ENCODE assay signal across 14 cellular contexts in the genomic region with DNA sequence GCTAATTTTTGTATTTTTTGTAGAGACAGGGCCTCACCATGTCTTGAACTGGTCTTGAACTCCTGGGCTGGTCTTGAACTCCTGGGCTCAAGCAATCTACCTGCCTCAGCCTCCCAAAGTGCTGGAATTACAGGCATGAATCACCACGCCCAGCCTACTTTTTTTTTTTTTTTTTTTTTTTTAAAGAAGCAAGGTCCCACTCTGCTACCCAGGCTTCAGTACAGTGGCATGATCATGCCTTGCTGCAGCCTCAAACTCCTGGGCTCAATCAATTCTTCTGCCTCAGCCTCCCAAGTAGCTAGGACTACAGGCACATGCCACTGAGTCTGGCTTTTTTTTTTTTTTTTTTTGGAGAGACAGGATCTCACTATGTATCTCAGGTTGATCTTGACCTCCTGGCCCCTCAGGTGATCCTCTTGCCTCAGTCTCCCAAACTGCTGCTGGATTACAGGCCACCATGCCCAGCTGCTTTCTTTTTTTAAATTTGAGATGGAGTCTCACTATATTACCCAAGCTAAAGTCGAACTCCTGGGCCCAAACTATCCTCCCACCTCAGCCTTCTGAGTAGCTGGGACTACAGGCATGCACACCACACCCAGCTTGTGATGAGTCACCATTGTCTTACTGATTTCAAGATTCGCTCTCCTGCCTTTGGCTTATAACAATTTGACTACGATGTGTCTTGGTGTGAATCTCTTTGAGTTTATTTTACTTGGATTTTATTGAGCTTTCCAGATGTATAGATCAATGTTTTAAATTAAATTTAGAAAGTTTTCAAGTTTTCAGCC. TPM values are rescaled to one million over a fixed set of nuclear protein-coding genes. Genes with fewer than 3 reads are reported as not detected.
DNase-seq lines count a peak whose midpoint lies in the region; ATAC-seq lines count a peak whose summit lies in the region.
"Had no signal": no experiment of that assay in that cellular context is flagged by ENCODE, and none has a peak within 500 bp of the region (broad histone marks: within the 10 kb centered on the region; RNA-seq: fewer than 3 reads in every experiment).

No MANE protein-coding gene starts in this region.

- peaks cover 2% of the 10 kb centered on the region for H3K27me3 Mint-ChIP-seq in activated naive CD8-positive, alpha-beta T cell treated with anti-CD3 and anti-CD28 coated beads, Interleukin-2, amount 50 U/mL, for 24 hours
- peaks cover 4% of the 10 kb centered on the region for H3K27me3 Mint-ChIP-seq in activated naive CD8-positive, alpha-beta T cell treated with anti-CD3 and anti-CD28 coated beads for 36 hours
- peaks cover 11% of the 10 kb centered on the region for H3K27me3 Mint-ChIP-seq in central memory CD8-positive, alpha-beta T cell

- peaks cover 1% of the 10 kb centered on the region for H3K4me1 Mint-ChIP-seq in activated naive CD8-positive, alpha-beta T cell treated with anti-CD3 and anti-CD28 coated beads, Interleukin-2, amount 50 U/mL, for 24 hours
- H3K4me1 Mint-ChIP-seq in activated naive CD8-positive, alpha-beta T cell treated with anti-CD3 and anti-CD28 coated beads for 36 hours = no peaks in the 10 kb centered on the region
- no peaks in the 10 kb centered on the region for H3K4me1 Mint-ChIP-seq in central memory CD8-positive, alpha-beta T cell

- peaks cover 12% of the 10 kb centered on the region for H3K9me3 Mint-ChIP-seq in activated naive CD8-positive, alpha-beta T cell treated with anti-CD3 and anti-CD28 coated beads, Interleukin-2, amount 50 U/mL, for 24 hours
- peaks cover 10% of the 10 kb centered on the region for H3K9me3 Mint-ChIP-seq in activated naive CD8-positive, alpha-beta T cell treated with anti-CD3 and anti-CD28 coated beads for 36 hours
- peaks cover 5% of the 10 kb centered on the region for H3K9me3 Mint-ChIP-seq in central memory CD8-positive, alpha-beta T cell

- H3K36me3 Mint-ChIP-seq in activated naive CD8-positive, alpha-beta T cell treated with anti-CD3 and anti-CD28 coated beads, Interleukin-2, amount 50 U/mL, for 24 hours (ENCODE audit: low read depth) = peaks cover 6% of the 10 kb centered on the region
- H3K36me3 Mint-ChIP-seq in activated naive CD8-positive, alpha-beta T cell treated with anti-CD3 and anti-CD28 coated beads for 36 hours = peaks cover 3% of the 10 kb centered on the region
- peaks cover 10% of the 10 kb centered on the region for H3K36me3 Mint-ChIP-seq in central memory CD8-positive, alpha-beta T cell (ENCODE audit: insufficient read depth)

- ATAC-seq in activated naive CD8-positive, alpha-beta T cell treated with anti-CD3 and anti-CD28 coated beads, Interleukin-2, amount 50 U/mL, for 24 hours = peak; percentile 69
- no peak for ATAC-seq in central memory CD8-positive, alpha-beta T cell (replicated peaks; ENCODE audit: extremely low read depth, poor library complexity, severe bottlenecking)
- no peak for ATAC-seq in GM21526 (IDR thresholded peaks at IDR 0.05; ENCODE audit: low FRiP score, unreplicated experiment)

- H3K4me3 Mint-ChIP-seq in activated naive CD8-positive, alpha-beta T cell treated with anti-CD3 and anti-CD28 coated beads, Interleukin-2, amount 50 U/mL, for 24 hours = no peak overlapping the region
- H3K4me3 Mint-ChIP-seq in activated naive CD8-positive, alpha-beta T cell treated with anti-CD3 and anti-CD28 coated beads for 36 hours = no peak overlapping the region
- H3K4me3 Mint-ChIP-seq in central memory CD8-positive, alpha-beta T cell = no peak overlapping the region
- H3K4me3 Mint-ChIP-seq: activated naive CD8-positive, alpha-beta T cell treated with anti-CD3 and anti-CD28 coated beads, Interleukin-2, amount 10 ng/mL, durations not matched to agents 7 days and 5 days; stimulated activated naive CD8-positive, alpha-beta T cell treated with anti-CD3 and anti-CD28 coated beads, Interleukin-15, Interleukin-2, amounts not matched to agents 100 ng/mL and 50 ng/mL, for 24 hours; T-helper 2 cell treated with Interferon-gamma antibody and Interleukin-4, amounts not matched to agents 5 μg/mL and 100 μg/mL, for 36 hours had no signal

- no peak for DNase-seq in activated naive CD8-positive, alpha-beta T cell treated with anti-CD3 and anti-CD28 coated beads, Interleukin-2, amount 50 U/mL, for 24 hours
- DNase-seq in activated naive CD8-positive, alpha-beta T cell treated with anti-CD3 and anti-CD28 coated beads for 36 hours = no peak
- peak; percentile 46 for DNase-seq in OCI-M1 (lab: John Stamatoyannopoulos, UW)
- DNase-seq in central memory CD8-positive, alpha-beta T cell (ENCODE audit: low spot score in 2 of 2) = no peak
- peak; percentile 37 for DNase-seq in stimulated activated CD8-positive, alpha-beta memory T cell treated with anti-CD3 and anti-CD28 coated beads, Interleukin-4, amount 100 ng/mL, for 48 hours
- DNase-seq in middle frontal gyrus (ENCODE audit: extremely low spot score, low spot score) = no peak
- no peak for DNase-seq in NCI-H446 (lab: John Stamatoyannopoulos, UW)
- DNase-seq: activated CD8-positive, alpha-beta memory T cell treated with anti-CD3 and anti-CD28 coated beads for 24 hours; activated naive CD8-positive, alpha-beta T cell treated with anti-CD3 and anti-CD28 coated beads, Interleukin-2, amount 10 ng/mL, durations not matched to agents 7 days and 5 days; NCI-H2081; stimulated activated CD4-positive, alpha-beta T cell treated with anti-CD3 and anti-CD28 coated beads, Interleukin-4, amount 100 ng/mL, for 24 hours had no signal

- H3K27ac Mint-ChIP-seq in activated naive CD8-positive, alpha-beta T cell treated with anti-CD3 and anti-CD28 coated beads, Interleukin-2, amount 50 U/mL, for 24 hours = no peak overlapping the region
- H3K27ac Mint-ChIP-seq in activated naive CD8-positive, alpha-beta T cell treated with anti-CD3 and anti-CD28 coated beads for 36 hours = no peak overlapping the region
- H3K27ac Mint-ChIP-seq in central memory CD8-positive, alpha-beta T cell (ENCODE audit: low read depth) = peak overlapping the region; percentile 13
- H3K27ac Mint-ChIP-seq: activated naive CD8-positive, alpha-beta T cell treated with anti-CD3 and anti-CD28 coated beads, Interleukin-2, amount 10 ng/mL, durations not matched to agents 7 days and 5 days; stimulated activated naive CD8-positive, alpha-beta T cell treated with anti-CD3 and anti-CD28 coated beads, Interleukin-15, Interleukin-2, amounts not matched to agents 100 ng/mL and 50 ng/mL, for 24 hours; T-helper 2 cell treated with Interferon-gamma antibody and Interleukin-4, amounts not matched to agents 5 μg/mL and 100 μg/mL, for 36 hours had no signal

RNA-seq across cellular contexts. Expression of a gene that starts 9.0 kb away (rescaled TPM):
- total RNA-seq in activated naive CD8-positive, alpha-beta T cell treated with anti-CD3 and anti-CD28 coated beads for 36 hours = under 1 TPM in 1 of 2 experiments, not detected in 1; 0.10 TPM
- total RNA-seq: activated naive CD8-positive, alpha-beta T cell treated with anti-CD3 and anti-CD28 coated beads, Interleukin-2, amount 10 ng/mL, durations not matched to agents 7 days and 5 days had no signal

RNA-seq across cellular contexts. Expression of a gene that starts 22.2 kb away (rescaled TPM):
- total RNA-seq in activated naive CD8-positive, alpha-beta T cell treated with anti-CD3 and anti-CD28 coated beads for 36 hours = under 1 TPM; 0.38 to 0.45 TPM

Comparison
In these comparisons a context has a peak if more than half of its experiments do, and no peak if none do; other contexts are left out.
1. DNase-seq: peak in OCI-M1 (single experiment) and stimulated activated CD8-positive, alpha-beta memory T cell treated with anti-CD3 and anti-CD28 coated beads, Interleukin-4, amount 100 ng/mL, for 48 hours (single experiment); none in activated naive CD8-positive, alpha-beta T cell treated with anti-CD3 and anti-CD28 coated beads, Interleukin-2, amount 50 U/mL, for 24 hours (single experiment), activated naive CD8-positive, alpha-beta T cell treated with anti-CD3 and anti-CD28 coated beads for 36 hours (single experiment), central memory CD8-positive, alpha-beta T cell (0 of 2), middle frontal gyrus (single experiment) and NCI-H446 (0 of 2).